In genomic region chr5:149452007-149452664, GRCh38 we compare ENCODE assay signal across 10 cellular contexts.
DNase-seq lines count a peak whose midpoint lies in the region; ATAC-seq and TF ChIP-seq lines count a peak whose summit lies in the region.
"Had no signal": no experiment of that assay in that cellular context is flagged by ENCODE, and none has a peak within 500 bp of the region (broad histone marks: within the 10 kb centered on the region; RNA-seq: fewer than 3 reads in every experiment).

No MANE protein-coding gene starts in this region.

- H3K9me3 Mint-ChIP-seq in Calu3 (ENCODE audit: low read depth, unreplicated experiment) = no peaks in the 10 kb centered on the region

- no peak for TF ChIP-seq CTCF in Calu3 (IDR thresholded peaks at IDR 0.05; ENCODE audit: unreplicated experiment)

- no TSS peak for BruUV-seq in Calu3 (replicated peaks; lab: Mats Ljungman, UMichigan)

- H3K4me3 Mint-ChIP-seq in Calu3 (ENCODE audit: low read depth, unreplicated experiment) = peak overlapping the region; percentile 14
- H3K4me3 Mint-ChIP-seq in T-helper 17 cell = no peak overlapping the region

- CTCF ChIA-PET in Calu3 (lab: Charles Lee) = interaction anchor here (0.8 to 2.3 kb wide), 7 partner anchors 10 to 44 kb away, joined by 3 to 14 read pairs (median 5); no protein-coding TSS in a partner anchor

- H3K9me3 ChIP-seq in T-helper 17 cell (ENCODE audit: control insufficient read depth, low read length, poor library complexity, severe bottlenecking) = no peaks in the 10 kb centered on the region

- H3K27me3 Mint-ChIP-seq in Calu3 (ENCODE audit: unreplicated experiment) = no peaks in the 10 kb centered on the region
- H3K27me3 Mint-ChIP-seq in T-helper 17 cell = peaks cover 10% of the 10 kb centered on the region

- ATAC-seq in T-helper 17 cell (no peak), Right ventricle myocardium superior (ENCODE audit: poor library complexity) (peak; percentile 32)

- H3K4me1 Mint-ChIP-seq in Calu3 (ENCODE audit: low read depth, unreplicated experiment) = peaks cover 63% of the 10 kb centered on the region
- peaks cover 7% of the 10 kb centered on the region for H3K4me1 Mint-ChIP-seq in T-helper 17 cell

- H3K27ac Mint-ChIP-seq in Calu3 (ENCODE audit: unreplicated experiment) = peak overlapping the region; percentile 75
- peak overlapping the region; percentile 88 for H3K27ac Mint-ChIP-seq in T-helper 17 cell

- intact Hi-C loops in Calu3 (cut with micrococcal nuclease; ENCODE audit: unreplicated experiment) = loop anchor here (2.0 kb wide), 1 partner anchor 35 kb away; no protein-coding TSS in a partner anchor
- intact Hi-C loops in Right ventricle myocardium superior (cut with DNase I) = no loop called here
- intact Hi-C loops in posterior vena cava (cut with DNase I) = loop anchor here in 1 of 2 donors (5.0 kb wide), 1 partner anchor 35 kb away; no protein-coding TSS in a partner anchor

- DNase-seq in Calu3 = peak; percentile 85
- DNase-seq in T-helper 17 cell = no peak
- peak; percentile 71 for DNase-seq in Right ventricle myocardium superior
- peak; percentile 88 for DNase-seq in posterior vena cava (ENCODE audit: low spot score)
- no peak for DNase-seq in NCI-H526 (lab: John Stamatoyannopoulos, UW)
- no peak for DNase-seq in activated CD4-positive, alpha-beta T cell treated with anti-CD3 and anti-CD28 coated beads, Interleukin-2, amount 50 U/mL, for 48 hours
- no peak for DNase-seq in NCI-H82 treated with DMSO at 0.1 percent for 48 hours (lab: John Stamatoyannopoulos, UW; ENCODE audit: unreplicated experiment)
- no peak for DNase-seq in activated naive CD4-positive, alpha-beta T cell treated with Interleukin-2 at 50 U/mL for 16 hours
- DNase-seq: effector CD4-positive, alpha-beta T cell; NCI-H187 treated with DMSO at 0.1 percent for 48 hours had no signal

- H3K36me3 Mint-ChIP-seq in Calu3 (ENCODE audit: insufficient read depth, unreplicated experiment) = no peaks in the 10 kb centered on the region
- peaks cover 3% of the 10 kb centered on the region for H3K36me3 Mint-ChIP-seq in T-helper 17 cell (ENCODE audit: low read depth)

Comparison
In these comparisons a context has a peak if more than half of its experiments do, and no peak if none do; other contexts are left out.
1. DNase-seq: peak in Calu3 (single experiment), Right ventricle myocardium superior (single experiment) and posterior vena cava (single experiment); none in T-helper 17 cell (0 of 3), NCI-H526 (0 of 2), activated CD4-positive, alpha-beta T cell treated with anti-CD3 and anti-CD28 coated beads, Interleukin-2, amount 50 U/mL, for 48 hours (0 of 2), NCI-H82 treated with DMSO at 0.1 percent for 48 hours (single experiment) and activated naive CD4-positive, alpha-beta T cell treated with Interleukin-2 at 50 U/mL for 16 hours (single experiment).